24 cellular contexts compared by ENCODE assay signal in the genomic region with DNA sequence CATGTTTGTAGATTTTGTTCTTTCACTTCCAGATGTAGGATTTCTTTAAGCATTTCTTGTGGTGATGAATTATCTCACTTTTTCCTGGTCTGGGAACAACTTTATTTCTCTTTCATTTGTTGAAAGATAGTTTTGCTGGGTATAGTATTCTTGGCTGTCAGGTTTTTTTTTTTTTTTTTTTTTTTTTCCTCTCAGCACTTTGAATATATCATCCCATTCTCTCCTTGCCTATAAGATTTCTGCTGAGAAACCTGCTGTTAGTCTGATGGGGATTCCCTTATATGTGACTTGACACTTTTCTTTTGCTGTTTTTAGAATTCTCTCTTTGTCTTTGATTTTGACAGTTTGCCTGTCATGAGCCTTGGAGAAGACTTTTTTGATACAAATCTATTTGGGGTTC. TPM values are rescaled to one million over a fixed set of nuclear protein-coding genes. Genes with fewer than 3 reads are reported as not detected.
A peak's percentile ranks its signal among the peaks of the same experiment; 100 is the strongest.
DNase-seq lines count a peak whose midpoint lies in the region; ATAC-seq, FAIRE-seq and TF ChIP-seq lines count a peak whose summit lies in the region.
"Had no signal": no experiment of that assay in that cellular context is flagged by ENCODE, and none has a peak within 500 bp of the region (broad histone marks: within the 10 kb centered on the region; RNA-seq: fewer than 3 reads in every experiment).

No MANE protein-coding gene starts in this region.

- H3K4me2 ChIP-seq in HepG2 (ENCODE audit: low read depth, low read length) (no peak overlapping the region), GM12878 (ENCODE audit: control insufficient read depth, insufficient read depth) (no peak overlapping the region)
- H3K4me2 ChIP-seq: A549; BLaER1 treated with 17β-estradiol and CSF1 and Interleukin-3, amounts not matched to agents 10 nM and 100 nM had no signal

- H3K79me2 ChIP-seq in HepG2 (ENCODE audit: insufficient read depth, low read length) (no peaks in the 10 kb centered on the region), GM12878 (ENCODE audit: control insufficient read depth, insufficient read depth, low read length) (no peaks in the 10 kb centered on the region)

- RAD21 ChIA-PET in GM12878 (lab: Charles Lee; ENCODE audit: unreplicated experiment) = no interaction called here

- FAIRE-seq in HepG2 (lab: Jason Lieb, UNC) = no peak
- FAIRE-seq in GM12878 (lab: Jason Lieb, UNC) = no peak
- FAIRE-seq: A549, D721Med, GM19239, H1 had no signal

- TF ChIP-seq RAD21 in HepG2 (CRISPR knock-in tag; IDR thresholded peaks at IDR 0.05) = no peak
- no peak for TF ChIP-seq RAD21 in GM12878 (IDR thresholded peaks at IDR 0.05; ENCODE audit: insufficient read depth, low read depth, low read length)

- H3K4me1 ChIP-seq in HepG2 (ENCODE audit: insufficient read depth, low read length) (no peaks in the 10 kb centered on the region), right lobe of liver (peaks cover 0 to 5% (median 0%) of the 10 kb centered on the region in 4 donors), GM12878 (ENCODE audit: control insufficient read depth, insufficient read depth, low read length) (no peaks in the 10 kb centered on the region)
- H3K4me1 ChIP-seq: A549, BE2C had no signal

- in situ Hi-C loops in HepG2 (cut with HindIII; ENCODE audit: extremely low pct_ligation_motif_present, low pct_unique_long_range_greater_than_20kb) = no loop called here
- in situ Hi-C loops in GM12878 (cut with MboI) = no loop called here

- no peaks in the 10 kb centered on the region for H4K20me1 ChIP-seq in HepG2 (ENCODE audit: insufficient read depth, low read length)
- H4K20me1 ChIP-seq in GM12878 (ENCODE audit: control insufficient read depth, insufficient read depth) = no peaks in the 10 kb centered on the region
- H4K20me1 ChIP-seq: BLaER1 treated with 17β-estradiol and CSF1 and Interleukin-3, amounts not matched to agents 10 nM and 100 nM had no signal

- SMC1A ChIA-PET in GM12878 (lab: Charles Lee; ENCODE audit: uncharacterized antibody, unreplicated experiment) = no interaction called here

- H3K36me3 ChIP-seq in HepG2 (replicated peaks in 1 of 2; ENCODE audit: control insufficient read depth in 1 of 2, insufficient read depth in 2 of 2, low read length in 2 of 2) = no peaks in the 10 kb centered on the region
- no peaks in the 10 kb centered on the region for H3K36me3 ChIP-seq in right lobe of liver
- H3K36me3 ChIP-seq in GM12878 (ENCODE audit: control insufficient read depth in 2 of 2, insufficient read depth in 2 of 2, low read length in 1 of 2) = no peaks in the 10 kb centered on the region
- H3K36me3 ChIP-seq: BE2C had no signal

- peaks cover 28% of the 10 kb centered on the region for H3K9me3 ChIP-seq in HepG2 (ENCODE audit: low read length)
- peaks cover 0 to 5% (median 1%) of the 10 kb centered on the region in 4 donors for H3K9me3 ChIP-seq in right lobe of liver
- peaks cover 10% of the 10 kb centered on the region for H3K9me3 ChIP-seq in GM12878 (replicated peaks; ENCODE audit: control insufficient read depth, insufficient read depth, low read length)

- no peak overlapping the region for H3K27ac ChIP-seq in HepG2 (ENCODE audit: extremely low read length, insufficient read depth, low read length)
- H3K27ac ChIP-seq in right lobe of liver = no peak overlapping the region
- H3K27ac ChIP-seq in GM12878 (ENCODE audit: control insufficient read depth, insufficient read depth) = no peak overlapping the region
- H3K27ac ChIP-seq: A549; BLaER1 treated with 17β-estradiol and CSF1 and Interleukin-3, amounts not matched to agents 10 nM and 100 nM; GM23248 had no signal

- intact Hi-C loops in HepG2 (cut with micrococcal nuclease; ENCODE audit: unreplicated experiment) = no loop called here
- intact Hi-C loops in right lobe of liver (cut with DNase I) = no loop called here
- intact Hi-C loops in GM12878 (cut with micrococcal nuclease; ENCODE audit: unreplicated experiment) = no loop called here

- peaks cover 39 to 59% of the 10 kb centered on the region in 2 donors for H3K9me3 Mint-ChIP-seq in stimulated activated naive CD8-positive, alpha-beta T cell treated with anti-CD3 and anti-CD28 coated beads, Interleukin-15, amount 100 ng/mL, for 72 hours
- peaks cover 47% of the 10 kb centered on the region for H3K9me3 Mint-ChIP-seq in mesothelial cell of epicardium

- H2AFZ ChIP-seq in HepG2 (ENCODE audit: low read length) = no peak overlapping the region
- H2AFZ ChIP-seq in GM12878 (ENCODE audit: control insufficient read depth, low read depth, low read length) = no peak overlapping the region
- H2AFZ ChIP-seq: GM23248 had no signal

- H3K36me3 Mint-ChIP-seq in mesothelial cell of epicardium = peaks cover 17% of the 10 kb centered on the region

- CTCF ChIA-PET in HepG2 (lab: Yijun Ruan, JAX; ENCODE audit: low intra/inter-chr PET ratio, low total read pairs) = no interaction called here
- CTCF ChIA-PET in GM12878 (lab: Yijun Ruan, JAX) = interaction anchor here (0.6 kb wide), 1 partner anchor 1091 kb away, joined by 5 read pairs; no protein-coding TSS in a partner anchor

- TF ChIP-seq EP300 in HepG2 (IDR thresholded peaks at IDR 0.05; ENCODE audit: low read depth in 2 of 2, low read length in 2 of 2) (no peak), HepG2 (CRISPR knock-in tag; IDR thresholded peaks at IDR 0.05; ENCODE audit: borderline replicate concordance) (no peak), GM12878 (IDR thresholded peaks at IDR 0.05; ENCODE audit: borderline replicate concordance in 1 of 2, control insufficient read depth in 1 of 2, low read depth in 2 of 2, low read length in 2 of 2) (no peak)

- H3K9ac ChIP-seq in HepG2 (ENCODE audit: insufficient read depth, low read depth, low read length) (no peak overlapping the region), GM12878 (ENCODE audit: control insufficient read depth, insufficient read depth, low read length) (no peak overlapping the region)
- H3K9ac ChIP-seq: BLaER1 treated with 17β-estradiol and CSF1 and Interleukin-3, amounts not matched to agents 10 nM and 100 nM; GM23248 had no signal

- ATAC-seq in HepG2 = no peak
- no peak for ATAC-seq in right lobe of liver
- no peak for ATAC-seq in GM12878
- ATAC-seq in stimulated activated naive CD8-positive, alpha-beta T cell treated with anti-CD3 and anti-CD28 coated beads, Interleukin-15, amount 100 ng/mL, for 72 hours = no peak
- ATAC-seq: A549 had no signal

- POLR2A ChIA-PET in HepG2 (lab: Yijun Ruan, JAX) = no interaction called here
- POLR2A ChIA-PET in GM12878 (lab: Charles Lee) = no interaction called here

- H3K27ac Mint-ChIP-seq in stimulated activated naive CD8-positive, alpha-beta T cell treated with anti-CD3 and anti-CD28 coated beads, Interleukin-15, amount 100 ng/mL, for 72 hours = no peak overlapping the region
- H3K27ac Mint-ChIP-seq in mesothelial cell of epicardium = no peak overlapping the region
- H3K27ac Mint-ChIP-seq: CD14-positive monocyte; CD4-positive, alpha-beta T cell; CD8-positive, alpha-beta memory T cell had no signal

- H3K27me3 ChIP-seq in HepG2 (ENCODE audit: control insufficient read depth in 1 of 2, insufficient read depth in 2 of 2, low read length in 2 of 2) (no peaks in the 10 kb centered on the region), right lobe of liver (no peaks in the 10 kb centered on the region), GM12878 (replicated peaks in 1 of 2; ENCODE audit: control insufficient read depth in 2 of 2, insufficient read depth in 2 of 2, low read length in 1 of 2) (no peaks in the 10 kb centered on the region)
- H3K27me3 ChIP-seq: BE2C; BLaER1 treated with 17β-estradiol and CSF1 and Interleukin-3, amounts not matched to agents 10 nM and 100 nM had no signal

- TF ChIP-seq CTCF in HepG2 (CRISPR knock-in tag; IDR thresholded peaks at IDR 0.05) (no peak), right lobe of liver (IDR thresholded peaks at IDR 0.05) (no peak), GM12878 (IDR thresholded peaks at IDR 0.05 in 2 of 3, conservative IDR thresholded peaks at IDR 0.05 in 1 of 3; ENCODE audit: control insufficient read depth in 2 of 3, extremely low read depth in 1 of 3, insufficient read depth in 1 of 3, low read depth in 3 of 3, low read length in 3 of 3) (no peak), mesothelial cell of epicardium (IDR thresholded peaks at IDR 0.05; ENCODE audit: unreplicated experiment) (no peak)

- no peak overlapping the region for H3K4me3 Mint-ChIP-seq in stimulated activated naive CD8-positive, alpha-beta T cell treated with anti-CD3 and anti-CD28 coated beads, Interleukin-15, amount 100 ng/mL, for 72 hours
- H3K4me3 Mint-ChIP-seq in mesothelial cell of epicardium = no peak overlapping the region
- H3K4me3 Mint-ChIP-seq: CD14-positive monocyte; CD4-positive, alpha-beta T cell; CD8-positive, alpha-beta memory T cell had no signal

- DNase-seq in HepG2 (ENCODE audit: low spot score) (no peak), right lobe of liver (no peak), OCI-M1 (lab: John Stamatoyannopoulos, UW) (peak; percentile 30), GM12878 (ENCODE audit: low read depth, low spot score) (no peak), mesothelial cell of epicardium (ENCODE audit: low spot score in 2 of 2, unreplicated experiment in 2 of 2) (no peak), NCI-H128 (lab: John Stamatoyannopoulos, UW; ENCODE audit: unreplicated experiment) (no peak)
- DNase-seq in stimulated activated naive CD8-positive, alpha-beta T cell treated with anti-CD3 and anti-CD28 coated beads, Interleukin-15, amount 100 ng/mL, for 72 hours = no peak
- DNase-seq: 8988T; ACHN; AML-193; BE2C; CD4-positive, alpha-beta T cell; CD8-positive, alpha-beta memory T cell; DMS 273 treated with DMSO at 0.1 percent for 48 hours; DND-41; GM23248; H7; HCEC 1CT had no signal

- H3K4me3 ChIP-seq in HepG2 (replicated peaks in 1 of 3; ENCODE audit: insufficient read depth in 1 of 3, low read depth in 2 of 3, low read length in 3 of 3) = no peak overlapping the region
- H3K4me3 ChIP-seq in right lobe of liver = no peak overlapping the region
- H3K4me3 ChIP-seq in GM12878 = no peak overlapping the region
- H3K4me3 ChIP-seq: A549; BLaER1 treated with 17β-estradiol and CSF1 and Interleukin-3, amounts not matched to agents 10 nM and 100 nM; GM23248 had no signal

- TF ChIP-seq POLR2A in HepG2 (IDR thresholded peaks at IDR 0.05; ENCODE audit: insufficient read depth in 1 of 2, low read depth in 2 of 2, low read length in 2 of 2) = no peak
- no peak for TF ChIP-seq POLR2A in right lobe of liver (IDR thresholded peaks at IDR 0.05)
- no peak for TF ChIP-seq POLR2A in GM12878 (IDR thresholded peaks at IDR 0.05; ENCODE audit: low read depth, low read length)

- BruUV-seq in HepG2 (replicated peaks; lab: Mats Ljungman, UMichigan) (no TSS peak), GM12878 (replicated peaks; lab: Mats Ljungman, UMichigan) (no TSS peak)

- H3K4me1 Mint-ChIP-seq in stimulated activated naive CD8-positive, alpha-beta T cell treated with anti-CD3 and anti-CD28 coated beads, Interleukin-15, amount 100 ng/mL, for 72 hours = peaks cover 24% of the 10 kb centered on the region
- peaks cover 2% of the 10 kb centered on the region for H3K4me1 Mint-ChIP-seq in mesothelial cell of epicardium

- no peaks in the 10 kb centered on the region for H3K27me3 Mint-ChIP-seq in stimulated activated naive CD8-positive, alpha-beta T cell treated with anti-CD3 and anti-CD28 coated beads, Interleukin-15, amount 100 ng/mL, for 72 hours
- H3K27me3 Mint-ChIP-seq in mesothelial cell of epicardium (ENCODE audit: low read depth) = no peaks in the 10 kb centered on the region
- H3K27me3 Mint-ChIP-seq: CD4-positive, alpha-beta T cell had no signal

RNA-seq across cellular contexts. Expression of gene SMCO2, which starts 30.5 kb away (rescaled TPM):
- not detected in 2 replicates for total RNA-seq in HepG2 (2016; rRNA removed; fragmentation: Illumina TruSeq; extraction: Trizol)
- 0.26 TPM in 1 of 2 replicates, not detected in the other for total RNA-seq in HepG2 (2016; cell fraction: cytosol; rRNA removed; fragmentation: Illumina TruSeq; extraction: Trizol; ENCODE audit: low read depth)
- total RNA-seq in HepG2 (2016; cell fraction: insoluble cytoplasmic fraction; rRNA removed; fragmentation: Illumina TruSeq; extraction: Trizol) = 0.13 TPM in 1 of 2 replicates, not detected in the other
- 0.83 TPM in 1 of 2 replicates, not detected in the other for total RNA-seq in HepG2 (2016; cell fraction: membrane; rRNA removed; fragmentation: Illumina TruSeq; extraction: Trizol)
- 0.38 TPM in 1 of 2 replicates, not detected in the other for total RNA-seq in HepG2 (2016; cell fraction: nucleus; rRNA removed; fragmentation: Illumina TruSeq; extraction: Trizol)
- 0.15 and 0.35 TPM in 2 replicates for polyA plus RNA-seq in HepG2 (2011; rRNA removed)
- polyA plus RNA-seq in HepG2 (2011; cell fraction: cytosol; rRNA removed) = not detected in 2 replicates
- 0.35 and 0.45 TPM in 2 replicates for polyA plus RNA-seq in HepG2 (2011; cell fraction: nucleus; rRNA removed)
- 0.15 TPM in 1 of 2 replicates, not detected in the other for polyA plus RNA-seq in HepG2 (2012)
- polyA plus RNA-seq in HepG2 (2016; cell fraction: cytosol; fragmentation: Illumina TruSeq; extraction: Trizol; ENCODE audit: low read depth) = not detected in 2 replicates
- not detected in 2 replicates for polyA plus RNA-seq in HepG2 (2016; cell fraction: insoluble cytoplasmic fraction; fragmentation: Illumina TruSeq; extraction: Trizol; ENCODE audit: low read depth)
- polyA plus RNA-seq in HepG2 (2016; cell fraction: membrane; fragmentation: Illumina TruSeq; extraction: Trizol; ENCODE audit: low read depth) = 0.15 TPM in 1 of 2 replicates, not detected in the other
- 0.52 TPM in 1 of 2 replicates, not detected in the other for polyA plus RNA-seq in HepG2 (2016; cell fraction: nucleus; fragmentation: Illumina TruSeq; extraction: Trizol; ENCODE audit: insufficient read depth, low read depth)
- 0.34 TPM in 1 of 2 replicates, not detected in the other for polyA minus RNA-seq in HepG2 (2011; rRNA and poly(A)+ RNA removed; ENCODE audit: low replicate concordance)
- not detected in 2 replicates for polyA minus RNA-seq in HepG2 (2011; cell fraction: cytosol; rRNA and poly(A)+ RNA removed)
- 0.99 TPM in 1 of 2 replicates, not detected in the other for polyA minus RNA-seq in HepG2 (2011; cell fraction: nucleus; rRNA and poly(A)+ RNA removed)
- under 1 TPM in 1 of 6 experiments, not detected in 5; 0.31 TPM for total RNA-seq in right lobe of liver
- 14.8 and 15.8 TPM in 2 replicates for total RNA-seq in GM12878 (2013; cell fraction: nucleolus; rRNA removed)
- total RNA-seq in GM12878 (2014; rRNA removed) = 0.56 and 4.7 TPM in 2 replicates
- total RNA-seq in GM12878 (2014; rRNA removed; fragmentation: Illumina TruSeq; extraction: Trizol) = 1.1 and 2.1 TPM in 2 replicates
- 0.27 and 1.0 TPM in 2 replicates for total RNA-seq in GM12878 (2021)
- polyA plus RNA-seq in GM12878 (2011; ENCODE audit: low read depth) = 0.87 TPM
- polyA plus RNA-seq in GM12878 (2011; rRNA removed) = 2.3 and 3.2 TPM in 2 replicates
- 0.27 and 1.1 TPM in 2 replicates for polyA plus RNA-seq in GM12878 (2011; cell fraction: cytosol; rRNA removed)
- polyA plus RNA-seq in GM12878 (2011; cell fraction: nucleus; rRNA removed) = 3.4 and 3.9 TPM in 2 replicates
- polyA plus RNA-seq in GM12878 (2012) = 0.68 and 1.2 TPM in 2 replicates
- polyA plus RNA-seq in GM12878 (2014; fragmentation: Illumina TruSeq; extraction: Trizol) = 0.50 and 1.3 TPM in 2 replicates
- polyA plus RNA-seq in GM12878 (2014; fragmentation: Nextera tagmentation; extraction: Ambion mirVana) = under 1 TPM; 0.51 to 0.77 TPM
- 0.65 and 0.78 TPM in 2 replicates for polyA plus RNA-seq in GM12878 (2014; rRNA removed)
- under 1 TPM; 0.11 to 0.23 TPM for polyA plus RNA-seq in GM12878 (2016; fragmentation: Nextera tagmentation; extraction: Ambion mirVana)
- 0.62 and 0.80 TPM in 2 replicates for polyA minus RNA-seq in GM12878 (2011; rRNA and poly(A)+ RNA removed)
- polyA minus RNA-seq in GM12878 (2011; cell fraction: cytosol; rRNA and poly(A)+ RNA removed) = not detected in 2 replicates
- polyA minus RNA-seq in GM12878 (2011; cell fraction: nucleus; rRNA and poly(A)+ RNA removed) = 0.97 and 2.0 TPM in 2 replicates
- total RNA-seq in mesothelial cell of epicardium = not detected in 3 replicates
- total RNA-seq: CD4-positive, alpha-beta T cell; CD8-positive, alpha-beta memory T cell; GM23248; H7 had no signal
- polyA plus RNA-seq: CD14-positive monocyte; CD8-positive, alpha-beta memory T cell; GM23248 had no signal

RNA-seq across cellular contexts. Expression of gene PPFIBP1, which starts 47.0 kb away (rescaled TPM):
- total RNA-seq in HepG2 (2016; rRNA removed; fragmentation: Illumina TruSeq; extraction: Trizol) (21.8 and 32.0 TPM in 2 replicates), right lobe of liver (10 to 100 TPM; 24.1 to 53.9 (median 35.8) TPM), GM12878 (2014; rRNA removed) (3.8 and 4.7 TPM in 2 replicates), GM12878 (2014; rRNA removed; fragmentation: Illumina TruSeq; extraction: Trizol) (2.6 and 3.8 TPM in 2 replicates), GM12878 (2021) (3.8 and 4.2 TPM in 2 replicates), mesothelial cell of epicardium (101 to 105 TPM (median 102 TPM) in 3 replicates)
- total RNA-seq in HepG2 (2016; cell fraction: cytosol; rRNA removed; fragmentation: Illumina TruSeq; extraction: Trizol; ENCODE audit: low read depth) = 6.2 and 6.4 TPM in 2 replicates
- total RNA-seq in HepG2 (2016; cell fraction: insoluble cytoplasmic fraction; rRNA removed; fragmentation: Illumina TruSeq; extraction: Trizol) = 21.0 and 26.5 TPM in 2 replicates
- 8.1 and 10.1 TPM in 2 replicates for total RNA-seq in HepG2 (2016; cell fraction: membrane; rRNA removed; fragmentation: Illumina TruSeq; extraction: Trizol)
- 35.3 and 36.6 TPM in 2 replicates for total RNA-seq in HepG2 (2016; cell fraction: nucleus; rRNA removed; fragmentation: Illumina TruSeq; extraction: Trizol)
- polyA plus RNA-seq in HepG2 (2011; rRNA removed) (16.2 and 19.6 TPM in 2 replicates), GM12878 (2011; rRNA removed) (7.8 and 9.4 TPM in 2 replicates), GM12878 (2014; fragmentation: Illumina TruSeq; extraction: Trizol) (3.5 and 4.7 TPM in 2 replicates), GM12878 (2014; fragmentation: Nextera tagmentation; extraction: Ambion mirVana) (under 1 TPM; 0.47 to 0.55 TPM), GM12878 (2014; rRNA removed) (1.9 and 2.8 TPM in 2 replicates), GM12878 (2016; fragmentation: Nextera tagmentation; extraction: Ambion mirVana) (1 to 10 TPM; 4.7 to 6.8 TPM)
- 6.6 and 10.3 TPM in 2 replicates for polyA plus RNA-seq in HepG2 (2011; cell fraction: cytosol; rRNA removed)
- 19.9 and 28.8 TPM in 2 replicates for polyA plus RNA-seq in HepG2 (2011; cell fraction: nucleus; rRNA removed)
- polyA plus RNA-seq in HepG2 (2012) = 14.4 and 17.5 TPM in 2 replicates
- polyA plus RNA-seq in HepG2 (2016; cell fraction: cytosol; fragmentation: Illumina TruSeq; extraction: Trizol; ENCODE audit: low read depth) = 0.42 and 0.76 TPM in 2 replicates
- polyA plus RNA-seq in HepG2 (2016; cell fraction: insoluble cytoplasmic fraction; fragmentation: Illumina TruSeq; extraction: Trizol; ENCODE audit: low read depth) = 13.2 and 13.8 TPM in 2 replicates
- 1.9 and 2.3 TPM in 2 replicates for polyA plus RNA-seq in HepG2 (2016; cell fraction: membrane; fragmentation: Illumina TruSeq; extraction: Trizol; ENCODE audit: low read depth)
- 21.9 and 25.0 TPM in 2 replicates for polyA plus RNA-seq in HepG2 (2016; cell fraction: nucleus; fragmentation: Illumina TruSeq; extraction: Trizol; ENCODE audit: insufficient read depth, low read depth)
- polyA minus RNA-seq in HepG2 (2011; rRNA and poly(A)+ RNA removed; ENCODE audit: low replicate concordance) = 18.5 and 40.1 TPM in 2 replicates
- 15.6 and 16.2 TPM in 2 replicates for polyA minus RNA-seq in HepG2 (2011; cell fraction: cytosol; rRNA and poly(A)+ RNA removed)
- 89.9 and 122 TPM in 2 replicates for polyA minus RNA-seq in HepG2 (2011; cell fraction: nucleus; rRNA and poly(A)+ RNA removed)
- 239 and 251 TPM in 2 replicates for total RNA-seq in GM12878 (2013; cell fraction: nucleolus; rRNA removed)
- 10.0 TPM for polyA plus RNA-seq in GM12878 (2011; ENCODE audit: low read depth)
- polyA plus RNA-seq in GM12878 (2011; cell fraction: cytosol; rRNA removed) = 3.5 and 3.6 TPM in 2 replicates
- 9.8 and 10.8 TPM in 2 replicates for polyA plus RNA-seq in GM12878 (2011; cell fraction: nucleus; rRNA removed)
- polyA plus RNA-seq in GM12878 (2012) = 11.3 and 22.7 TPM in 2 replicates
- 12.4 and 14.4 TPM in 2 replicates for polyA minus RNA-seq in GM12878 (2011; rRNA and poly(A)+ RNA removed)
- 3.6 TPM in 2 replicates for polyA minus RNA-seq in GM12878 (2011; cell fraction: cytosol; rRNA and poly(A)+ RNA removed)
- polyA minus RNA-seq in GM12878 (2011; cell fraction: nucleus; rRNA and poly(A)+ RNA removed) = 10.6 and 12.5 TPM in 2 replicates

Comparison
In these comparisons a context has a peak if more than half of its experiments do, and no peak if none do; other contexts are left out.
1. Of the 75 proteins assayed by ChIP-seq in both HepG2 and GM12878: peak only in HepG2: none; only in GM12878: CBX5; in both: none; in neither: 74.